Comparison of ENCODE assay signal across 26 cellular contexts in genomic region chr9:91705386-91705785, GRCh38.
DNase-seq lines count a peak whose midpoint lies in the region; ATAC-seq, FAIRE-seq and TF ChIP-seq lines count a peak whose summit lies in the region.
"Had no signal": no experiment of that assay in that cellular context is flagged by ENCODE, and none has a peak within 500 bp of the region (broad histone marks: within the 10 kb centered on the region; RNA-seq: fewer than 3 reads in every experiment).

No MANE protein-coding gene starts in this region.

- H3K36me3 Mint-ChIP-seq in endodermal cell (ENCODE audit: low read depth) = peaks cover 25% of the 10 kb centered on the region
- H3K36me3 Mint-ChIP-seq: CD14-positive monocyte; CD4-positive, CD25-positive, alpha-beta regulatory T cell had no signal

- H3K36me3 ChIP-seq in HepG2 (replicated peaks in 1 of 2; ENCODE audit: control insufficient read depth in 1 of 2, insufficient read depth in 2 of 2, low read length in 2 of 2) (no peaks in the 10 kb centered on the region), right lobe of liver (no peaks in the 10 kb centered on the region), K562 (ENCODE audit: control insufficient read depth, insufficient read depth, low read length) (no peaks in the 10 kb centered on the region), endodermal cell (ENCODE audit: control insufficient read depth, insufficient read depth, low read length) (peaks cover 45% of the 10 kb centered on the region)
- H3K36me3 ChIP-seq: BE2C, BLaER1 had no signal

- no peaks in the 10 kb centered on the region for H3K4me1 Mint-ChIP-seq in endodermal cell
- H3K4me1 Mint-ChIP-seq: CD14-positive monocyte; CD4-positive, alpha-beta memory T cell; CD4-positive, CD25-positive, alpha-beta regulatory T cell; CD8-positive, alpha-beta memory T cell had no signal

- TF ChIP-seq CTCF in HepG2 (CRISPR knock-in tag; IDR thresholded peaks at IDR 0.05) = no peak
- TF ChIP-seq CTCF in right lobe of liver (IDR thresholded peaks at IDR 0.05) = no peak
- TF ChIP-seq CTCF in K562 (IDR thresholded peaks at IDR 0.05 in 2 of 3, conservative IDR thresholded peaks at IDR 0.05 in 1 of 3; ENCODE audit: insufficient read depth in 2 of 3, low read depth in 1 of 3, low read length in 3 of 3) = no peak
- TF ChIP-seq CTCF in endodermal cell (conservative IDR thresholded peaks at IDR 0.05) = no peak

- TF ChIP-seq EP300 in HepG2 (IDR thresholded peaks at IDR 0.05; ENCODE audit: low read depth in 2 of 2, low read length in 2 of 2) (no peak), HepG2 (CRISPR knock-in tag; IDR thresholded peaks at IDR 0.05; ENCODE audit: borderline replicate concordance) (no peak), K562 (IDR thresholded peaks at IDR 0.05; ENCODE audit: low read length) (no peak)

- POLR2A ChIA-PET in HepG2 (lab: Yijun Ruan, JAX) = no interaction called here
- POLR2A ChIA-PET in HEK293T (lab: Yijun Ruan, JAX) = no interaction called here
- POLR2A ChIA-PET in K562 (lab: Yijun Ruan, JAX) = interaction anchor here (0.8 kb wide), 1 partner anchor 94 kb away, joined by 3 read pairs; no protein-coding TSS in a partner anchor

- H3K4me2 ChIP-seq in HepG2 (ENCODE audit: low read depth, low read length) (no peak overlapping the region), K562 (ENCODE audit: insufficient read depth, low read length) (no peak overlapping the region)
- H3K4me2 ChIP-seq: A549, BLaER1 had no signal

- H3K27ac Mint-ChIP-seq in endodermal cell = no peak overlapping the region
- H3K27ac Mint-ChIP-seq: CD14-positive monocyte; CD4-positive, alpha-beta memory T cell; CD4-positive, CD25-positive, alpha-beta regulatory T cell; CD8-positive, alpha-beta memory T cell had no signal

- TF ChIP-seq RAD21 in HepG2 (CRISPR knock-in tag; IDR thresholded peaks at IDR 0.05) (no peak), K562 (CRISPR knock-in tag; conservative IDR thresholded peaks at IDR 0.05 in 1 of 2, IDR thresholded peaks at IDR 0.05 in 1 of 2) (no peak)

- H3K9me3 Mint-ChIP-seq in endodermal cell = peaks cover 40% of the 10 kb centered on the region

- H4K20me1 ChIP-seq in HepG2 (ENCODE audit: insufficient read depth, low read length) = no peaks in the 10 kb centered on the region
- H4K20me1 ChIP-seq in K562 (replicated peaks; ENCODE audit: control insufficient read depth, insufficient read depth, low read length) = no peaks in the 10 kb centered on the region
- H4K20me1 ChIP-seq: BLaER1 had no signal

- DNase-seq in HepG2 (ENCODE audit: low spot score) (no peak), right lobe of liver (no peak), HEK293T (ENCODE audit: extremely low spot score) (no peak), K562 (ENCODE audit: extremely low read depth in 1 of 4, low spot score in 3 of 4) (no peak), endodermal cell (no peak), Ammon's horn (ENCODE audit: low spot score) (no peak), substantia nigra (lab: John Stamatoyannopoulos, UW) (no peak)
- DNase-seq: AML-193; BE2C; C1 segment of cervical spinal cord; Calu3; CD4-positive, alpha-beta memory T cell; CD4-positive, CD25-positive, alpha-beta regulatory T cell; CD8-positive, alpha-beta memory T cell; COR-L47; DMS79 treated with DMSO at 0.1 percent for 48 hours; GF-D8 had no signal

- H3K27ac ChIP-seq in HepG2 (ENCODE audit: extremely low read length, insufficient read depth, low read length) = no peak overlapping the region
- no peak overlapping the region for H3K27ac ChIP-seq in right lobe of liver
- H3K27ac ChIP-seq in K562 (ENCODE audit: extremely low read depth, low read depth, low read length) = no peak overlapping the region
- no peak overlapping the region for H3K27ac ChIP-seq in endodermal cell (ENCODE audit: low read depth, low read length)
- H3K27ac ChIP-seq in substantia nigra (ENCODE audit: low read depth, low read length, poor library complexity, severe bottlenecking) = no peak overlapping the region
- H3K27ac ChIP-seq: 22Rv1, A549, BLaER1 had no signal

- TF ChIP-seq POLR2A in HepG2 (IDR thresholded peaks at IDR 0.05; ENCODE audit: insufficient read depth in 1 of 2, low read depth in 2 of 2, low read length in 2 of 2) (no peak), right lobe of liver (IDR thresholded peaks at IDR 0.05) (no peak), K562 (conservative IDR thresholded peaks at IDR 0.05) (no peak)

- 4% methylated on average over 1 of the region's 1 CpG for WGBS in HepG2 (ENCODE audit: low lambda C conversion rate)
- WGBS in right lobe of liver (ENCODE audit: insufficient coverage, low coverage, low lambda C conversion rate, missing lambda C conversion rate) = 80% methylated on average over 1 of the region's 1 CpG
- 33% methylated on average over 1 of the region's 1 CpG for WGBS in K562 (ENCODE audit: insufficient coverage, low coverage, missing lambda C conversion rate)
- WGBS in endodermal cell (ENCODE audit: insufficient coverage in 1 of 2, insufficient read length in 1 of 2), 2 experiments = 100% methylated on average over 1 of the region's 1 CpG

- FAIRE-seq in HepG2 (lab: Jason Lieb, UNC) (no peak), K562 (lab: Jason Lieb, UNC) (peak; percentile 58)
- FAIRE-seq: A549, D721Med, G401.6, GM12892, GM18507 had no signal

- no peaks in the 10 kb centered on the region for H3K27me3 Mint-ChIP-seq in endodermal cell (ENCODE audit: insufficient read depth)

- BruUV-seq in HepG2 (replicated peaks; lab: Mats Ljungman, UMichigan) (no TSS peak), K562 (replicated peaks; lab: Mats Ljungman, UMichigan) (no TSS peak)

- no peak overlapping the region for H3K4me3 Mint-ChIP-seq in endodermal cell
- H3K4me3 Mint-ChIP-seq: CD14-positive monocyte; CD4-positive, alpha-beta memory T cell; CD4-positive, CD25-positive, alpha-beta regulatory T cell; CD8-positive, alpha-beta memory T cell had no signal

- no peak overlapping the region for H3K9ac ChIP-seq in HepG2 (ENCODE audit: insufficient read depth, low read depth, low read length)
- H3K9ac ChIP-seq in K562 (ENCODE audit: insufficient read depth in 1 of 2, low read depth in 2 of 2, low read length in 2 of 2) = no peak overlapping the region
- no peak overlapping the region for H3K9ac ChIP-seq in endodermal cell (ENCODE audit: extremely low read depth, low read length, poor library complexity, severe bottlenecking)
- H3K9ac ChIP-seq: BLaER1 had no signal

- in situ Hi-C loops in HepG2 (cut with HindIII; ENCODE audit: extremely low pct_ligation_motif_present, low pct_unique_long_range_greater_than_20kb) (no loop called here), K562 (cut with MboI) (no loop called here)

- H3K79me2 ChIP-seq in HepG2 (ENCODE audit: insufficient read depth, low read length) (no peaks in the 10 kb centered on the region), K562 (ENCODE audit: control insufficient read depth, insufficient read depth, low read length) (no peaks in the 10 kb centered on the region)

- H2AFZ ChIP-seq in HepG2 (ENCODE audit: low read length) (no peak overlapping the region), K562 (ENCODE audit: low read depth, low read length) (no peak overlapping the region)

- H3K4me3 ChIP-seq in HepG2 (replicated peaks in 1 of 3; ENCODE audit: insufficient read depth in 1 of 3, low read depth in 2 of 3, low read length in 3 of 3) (no peak overlapping the region), right lobe of liver (no peak overlapping the region), K562 (no peak overlapping the region), endodermal cell (ENCODE audit: low read length) (peak overlapping the region; percentile 62)
- H3K4me3 ChIP-seq: A549, BLaER1 had no signal

- H3K27me3 ChIP-seq in HepG2 (ENCODE audit: control insufficient read depth in 1 of 2, insufficient read depth in 2 of 2, low read length in 2 of 2) = no peaks in the 10 kb centered on the region
- no peaks in the 10 kb centered on the region for H3K27me3 ChIP-seq in right lobe of liver
- no peaks in the 10 kb centered on the region for H3K27me3 ChIP-seq in K562 (ENCODE audit: control insufficient read depth in 2 of 2, insufficient read depth in 2 of 2, low read length in 2 of 2)
- no peaks in the 10 kb centered on the region for H3K27me3 ChIP-seq in endodermal cell (ENCODE audit: control insufficient read depth, insufficient read depth, low read length, poor library complexity, severe bottlenecking)
- H3K27me3 ChIP-seq: BE2C, BLaER1 had no signal

- intact Hi-C loops in HepG2 (cut with micrococcal nuclease; ENCODE audit: unreplicated experiment) (no loop called here), right lobe of liver (cut with DNase I) (no loop called here), K562 (cut with micrococcal nuclease) (no loop called here)

- H3K9me3 ChIP-seq in HepG2 (ENCODE audit: low read length) (peaks cover 22% of the 10 kb centered on the region), right lobe of liver (no peaks in the 10 kb centered on the region), K562 (replicated peaks; ENCODE audit: control insufficient read depth, insufficient read depth, low read depth, low read length) (peaks cover 7% of the 10 kb centered on the region; the same call in 1 of the 2 replicates), endodermal cell (ENCODE audit: control insufficient read depth, low read length) (peaks cover 70% of the 10 kb centered on the region)
- H3K9me3 ChIP-seq: BE2C had no signal

- no peak for ATAC-seq in HepG2
- ATAC-seq in right lobe of liver = no peak
- ATAC-seq in K562 = no peak
- ATAC-seq in HG03342 (IDR thresholded peaks at IDR 0.05; ENCODE audit: unreplicated experiment) = no peak
- ATAC-seq: A549 had no signal

- H3K4me1 ChIP-seq in HepG2 (ENCODE audit: insufficient read depth, low read length) (no peaks in the 10 kb centered on the region), right lobe of liver (no peaks in the 10 kb centered on the region), K562 (replicated peaks in 1 of 2; ENCODE audit: control insufficient read depth in 2 of 2, insufficient read depth in 2 of 2, low read length in 2 of 2) (no peaks in the 10 kb centered on the region), endodermal cell (ENCODE audit: control insufficient read depth, insufficient read depth, low read length) (no peaks in the 10 kb centered on the region)
- H3K4me1 ChIP-seq: A549, BE2C, BLaER1 had no signal

- CTCF ChIA-PET in HepG2 (lab: Yijun Ruan, JAX; ENCODE audit: low intra/inter-chr PET ratio, low total read pairs) = no interaction called here
- CTCF ChIA-PET in HEK293T (lab: Yijun Ruan, JAX) = no interaction called here
- CTCF ChIA-PET in K562 (lab: Yijun Ruan, JAX; ENCODE audit: low intra/inter-chr PET ratio) = no interaction called here

- H3K9me1 ChIP-seq in K562 (ENCODE audit: control insufficient read depth, insufficient read depth, low read length) = no peaks in the 10 kb centered on the region

TF ChIP-seq in HepG2, 621 proteins besides CTCF, POLR2A, EP300 and RAD21 (continues in another document):
- no peak for TF ChIP-seq ZC3H4 (CRISPR knock-in tag; IDR thresholded peaks at IDR 0.05; ENCODE audit: borderline replicate concordance)
- peak; percentile 97 for TF ChIP-seq ZNF160 (CRISPR knock-in tag; IDR thresholded peaks at IDR 0.05)

TF ChIP-seq in HEK293T, 16 proteins besides CTCF, POLR2A, EP300 and RAD21 (continues in another document):
- TF ChIP-seq CTBP1 (IDR thresholded peaks at IDR 0.05; ENCODE audit: borderline replicate concordance) = no peak
- TF ChIP-seq ZNF384 (IDR thresholded peaks at IDR 0.05) = 0 out of 2 replicates have a peak, but pooled peaks have one; percentile 36

TF ChIP-seq in K562, 482 proteins besides CTCF, POLR2A, EP300 and RAD21 (continues in another document):
- TF ChIP-seq ETV5 (CRISPR knock-in tag; IDR thresholded peaks at IDR 0.05; ENCODE audit: low read depth) = no peak

Comparison
In these comparisons a context has a peak if more than half of its experiments do, and no peak if none do; other contexts are left out.
1. Of the 241 proteins assayed by ChIP-seq in both HepG2 and K562: peak only in HepG2: none; only in K562: ZNF280B; in both: none; in neither: 238; mixed calls (peak in some experiments, not most) for 2.